ENCODE assay signal across 20 cellular contexts in the genomic region with DNA sequence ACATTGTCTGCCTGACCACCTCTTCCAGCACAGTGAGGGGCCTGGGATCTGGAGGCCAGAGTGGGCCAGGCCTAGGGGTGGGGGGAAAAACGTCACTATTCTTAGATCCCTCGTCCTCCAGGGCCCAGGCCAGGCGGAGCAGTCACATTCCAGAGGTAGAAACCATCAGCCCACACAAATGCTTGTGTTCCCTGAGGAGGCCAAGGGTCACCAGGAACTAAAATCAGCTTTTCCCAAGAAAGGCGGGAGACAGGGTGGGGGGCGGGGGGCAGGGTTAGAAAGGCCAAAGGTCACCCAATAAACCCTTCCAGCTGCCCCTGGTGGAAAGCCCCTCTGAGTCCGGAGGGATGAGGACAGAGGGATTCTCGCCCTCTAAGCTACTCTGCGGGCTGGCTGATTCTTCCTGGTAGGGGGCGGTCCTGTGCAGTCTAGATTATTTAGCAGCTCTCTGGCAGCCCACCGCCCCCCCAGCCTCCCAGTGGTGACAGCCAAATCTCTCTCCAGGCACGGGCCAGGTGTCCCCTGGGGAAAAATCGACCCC. TPM values are rescaled to one million over a fixed set of nuclear protein-coding genes. Genes with fewer than 3 reads are reported as not detected.
A peak's percentile ranks its signal among the peaks of the same experiment; 100 is the strongest.
DNase-seq lines count a peak whose midpoint lies in the region; ATAC-seq, FAIRE-seq and TF ChIP-seq lines count a peak whose summit lies in the region.
"Had no signal": no experiment of that assay in that cellular context is flagged by ENCODE, and none has a peak within 500 bp of the region (broad histone marks: within the 10 kb centered on the region; RNA-seq: fewer than 3 reads in every experiment).

No MANE protein-coding gene starts in this region.

- ATAC-seq in lower lobe of right lung (no peak), GM21390 (IDR thresholded peaks at IDR 0.05; ENCODE audit: unreplicated experiment) (no peak)
- ATAC-seq: PC-3; stimulated activated effector memory CD8-positive, alpha-beta T cell treated with anti-CD3 and anti-CD28 coated beads, Interleukin-12 subunit alpha, Interleukin-12 subunit beta, amount 100 ng/mL, for 72 hours; upper lobe of right lung had no signal

- TF ChIP-seq CTCF in hepatocyte (IDR thresholded peaks at IDR 0.05; ENCODE audit: poor library complexity) (no peak), lower lobe of right lung (IDR thresholded peaks at IDR 0.05) (no peak)

- WGBS in hepatocyte (ENCODE audit: low lambda C conversion rate, missing lambda C conversion rate), result 21% methylated on average over 11 of the region's 12 CpGs

- no peaks in the 10 kb centered on the region for H3K9me2 ChIP-seq in hepatocyte (replicated peaks; ENCODE audit: insufficient read depth)

- H3K9ac ChIP-seq in HUES48 (ENCODE audit: low read depth, low read length), result no peak overlapping the region
- no peak overlapping the region for H3K9ac ChIP-seq in adipocyte (ENCODE audit: low read length)

- no peak overlapping the region for H3K4me2 ChIP-seq in hepatocyte

- DNase-seq in adipocyte (ENCODE audit: low read depth) (peak; percentile 28), hepatocyte (ENCODE audit: low spot score) (peak; percentile 57), renal cortical epithelial cell (ENCODE audit: low read depth) (peak; percentile 30), RCC 7860 (ENCODE audit: low spot score) (no peak), lower lobe of right lung (no peak), DMS114 treated with DMSO at 0.1 percent for 48 hours (lab: John Stamatoyannopoulos, UW; ENCODE audit: unreplicated experiment) (no peak)
- DNase-seq: activated naive CD4-positive, alpha-beta T cell treated with anti-CD3 and anti-CD28 coated beads, Interleukin-2, amount 10 ng/mL, durations not matched to agents 7 days and 5 days; NCI-H1092 treated with DMSO at 0.1 percent for 48 hours; PC-3; right lobe of liver; stimulated activated CD4-positive, alpha-beta T cell treated with anti-CD3 and anti-CD28 coated beads, Interleukin-4, amount 100 ng/mL, for 24 hours; upper lobe of right lung had no signal

- intact Hi-C loops in lower lobe of right lung (cut with DNase I), result no loop called here

- FAIRE-seq in RCC 7860 (lab: Jason Lieb, UNC), result no peak
- FAIRE-seq: bronchial epithelial cell, endometrium, GM19239 had no signal

- H3K27ac ChIP-seq in HUES48 (ENCODE audit: low read depth, low read length) (peak overlapping the region; percentile 86), hepatocyte (peak overlapping the region; percentile 81), lower lobe of right lung (no peak overlapping the region)
- H3K27ac ChIP-seq: C4-2B, right lobe of liver, upper lobe of right lung had no signal

- peak overlapping the region; percentile 31 for H2AFZ ChIP-seq in hepatocyte

- no peaks in the 10 kb centered on the region for H3K79me2 ChIP-seq in hepatocyte

- H3K4me1 ChIP-seq in HUES48 (ENCODE audit: control insufficient read depth, insufficient read depth, low read length) (peaks cover 13% of the 10 kb centered on the region), adipocyte (ENCODE audit: control insufficient read depth, insufficient read depth, low read length) (peaks cover 20% of the 10 kb centered on the region), hepatocyte (ENCODE audit: insufficient read depth) (peaks cover 10% of the 10 kb centered on the region), lower lobe of right lung (no peaks in the 10 kb centered on the region)
- H3K4me1 ChIP-seq: right lobe of liver, upper lobe of right lung had no signal

- H4K20me1 ChIP-seq in hepatocyte (ENCODE audit: insufficient read depth, poor library complexity, severe bottlenecking), result no peaks in the 10 kb centered on the region

- H3K4me3 ChIP-seq in HUES48 (ENCODE audit: low read depth, low read length), result no peak overlapping the region
- H3K4me3 ChIP-seq in adipocyte (ENCODE audit: low read length), result no peak overlapping the region
- H3K4me3 ChIP-seq in hepatocyte, result no peak overlapping the region
- no peak overlapping the region for H3K4me3 ChIP-seq in lower lobe of right lung
- H3K4me3 ChIP-seq: right lobe of liver, upper lobe of right lung had no signal

- H3K36me3 ChIP-seq in HUES48 (ENCODE audit: control insufficient read depth, insufficient read depth, low read length) (no peaks in the 10 kb centered on the region), adipocyte (ENCODE audit: control insufficient read depth, insufficient read depth, low read length, severe bottlenecking) (no peaks in the 10 kb centered on the region), hepatocyte (replicated peaks; ENCODE audit: insufficient read depth, low read depth) (no peaks in the 10 kb centered on the region), lower lobe of right lung (no peaks in the 10 kb centered on the region)
- H3K36me3 ChIP-seq: right lobe of liver, upper lobe of right lung had no signal

- H3K27me3 ChIP-seq in HUES48 (ENCODE audit: control insufficient read depth, insufficient read depth, low read length) (no peaks in the 10 kb centered on the region), adipocyte (replicated peaks; ENCODE audit: control insufficient read depth, insufficient read depth, low read length) (no peaks in the 10 kb centered on the region), hepatocyte (no peaks in the 10 kb centered on the region), lower lobe of right lung (ENCODE audit: low read depth) (no peaks in the 10 kb centered on the region)
- H3K27me3 ChIP-seq: right lobe of liver, upper lobe of right lung had no signal

- H3K9me3 ChIP-seq in HUES48 (ENCODE audit: control insufficient read depth, insufficient read depth, low read length) (no peaks in the 10 kb centered on the region), adipocyte (ENCODE audit: control insufficient read depth, low read length) (no peaks in the 10 kb centered on the region), hepatocyte (ENCODE audit: low read depth) (no peaks in the 10 kb centered on the region), lower lobe of right lung (no peaks in the 10 kb centered on the region)
- H3K9me3 ChIP-seq: right lobe of liver, upper lobe of right lung had no signal

RNA-seq across cellular contexts. Expression of gene CCL25, which starts 23.5 kb away (rescaled TPM):
- total RNA-seq in hepatocyte (1.2 TPM in 1 of 2 replicates, not detected in the other), renal cortical epithelial cell (not detected in 2 replicates), lower lobe of right lung (not detected)
- polyA plus RNA-seq in hepatocyte, result 2.1 TPM in 1 of 2 replicates, not detected in the other
- total RNA-seq: bronchial epithelial cell, NCI-H460, PC-3, upper lobe of right lung had no signal

RNA-seq across cellular contexts. Expression of gene ELAVL1, which starts 23.6 kb away (rescaled TPM):
- total RNA-seq in hepatocyte (57.7 and 59.5 TPM in 2 replicates), renal cortical epithelial cell (44.5 and 92.3 TPM in 2 replicates), lower lobe of right lung (66.3 TPM)
- polyA plus RNA-seq in hepatocyte, result 88.1 and 89.9 TPM in 2 replicates

Comparison
In these comparisons a context has a peak if more than half of its experiments do, and no peak if none do; other contexts are left out.
1. DNase-seq: peak in adipocyte (single experiment), hepatocyte (single experiment) and renal cortical epithelial cell (single experiment); none in RCC 7860 (single experiment), lower lobe of right lung (single experiment) and DMS114 treated with DMSO at 0.1 percent for 48 hours (single experiment).